15 cellular contexts compared by ENCODE assay signal in genomic region chr7:17095951-17096350, GRCh38.
"Had no signal": no experiment of that assay in that cellular context is flagged by ENCODE, and none has a peak within 500 bp of the region (broad histone marks: within the 10 kb centered on the region; RNA-seq: fewer than 3 reads in every experiment).

No MANE protein-coding gene starts in this region.

- H3K27ac Mint-ChIP-seq: activated CD4-positive, alpha-beta memory T cell treated with anti-CD3 and anti-CD28 coated beads, Interleukin-2, amount 10 ng/mL, durations not matched to agents 7 days and 5 days; activated naive CD8-positive, alpha-beta T cell; dendritic cell treated with granulocyte-macrophage colony-stimulating factor and Interleukin-4, amounts not matched to agents 40 ng/mL and 50 ng/mL, for 4 days; effector memory CD8-positive, alpha-beta T cell had no signal

- H3K4me3 Mint-ChIP-seq: activated CD4-positive, alpha-beta memory T cell treated with anti-CD3 and anti-CD28 coated beads, Interleukin-2, amount 10 ng/mL, durations not matched to agents 7 days and 5 days; activated naive CD8-positive, alpha-beta T cell; dendritic cell treated with granulocyte-macrophage colony-stimulating factor and Interleukin-4, amounts not matched to agents 40 ng/mL and 50 ng/mL, for 4 days; effector memory CD8-positive, alpha-beta T cell had no signal

- H3K27me3 Mint-ChIP-seq: activated CD4-positive, alpha-beta memory T cell treated with anti-CD3 and anti-CD28 coated beads, Interleukin-2, amount 10 ng/mL, durations not matched to agents 7 days and 5 days; activated naive CD8-positive, alpha-beta T cell; dendritic cell treated with granulocyte-macrophage colony-stimulating factor and Interleukin-4, amounts not matched to agents 40 ng/mL and 50 ng/mL, for 4 days; effector memory CD8-positive, alpha-beta T cell had no signal

- H3K4me1 Mint-ChIP-seq: activated CD4-positive, alpha-beta memory T cell treated with anti-CD3 and anti-CD28 coated beads, Interleukin-2, amount 10 ng/mL, durations not matched to agents 7 days and 5 days had no signal

- H3K36me3 Mint-ChIP-seq: activated naive CD8-positive, alpha-beta T cell had no signal

- H3K9me3 Mint-ChIP-seq: effector memory CD8-positive, alpha-beta T cell had no signal

- DNase-seq: activated CD4-positive, alpha-beta memory T cell treated with anti-CD3 and anti-CD28 coated beads, Interleukin-2, amount 10 ng/mL, durations not matched to agents 7 days and 5 days; activated CD4-positive, CD25-positive, alpha-beta regulatory T cell treated with anti-CD3 and anti-CD28 coated beads, Interleukin-2, amount 50 U/mL, for 72 hours; activated gamma-delta T cell; activated T-cell treated with anti-CD3 and anti-CD28 coated beads, Interleukin-2, amount 50 U/mL, for 48 hours; brain microvascular endothelial cell; cerebellar nuclear complex; effector memory CD8-positive, alpha-beta T cell; islet precursor cell; left ventricle myocardium inferior; mesendoderm; stimulated activated CD4-positive, alpha-beta T cell treated with anti-CD3 and anti-CD28 coated beads, Interleukin-4, amount 100 ng/mL, for 4 hours; stomach; uterus had no signal

- ATAC-seq: effector memory CD8-positive, alpha-beta T cell had no signal
